In genomic region chr19:12139309-12139708, GRCh38 we compare ENCODE assay signal across 10 cellular contexts. TPM values are rescaled to one million over a fixed set of nuclear protein-coding genes. Genes with fewer than 3 reads are reported as not detected.
DNase-seq lines count a peak whose midpoint lies in the region; ATAC-seq, FAIRE-seq and TF ChIP-seq lines count a peak whose summit lies in the region.
"Had no signal": no experiment of that assay in that cellular context is flagged by ENCODE, and none has a peak within 500 bp of the region (broad histone marks: within the 10 kb centered on the region; RNA-seq: fewer than 3 reads in every experiment).

No MANE protein-coding gene starts in this region.

- POLR2A ChIA-PET in K562 (lab: Yijun Ruan, JAX): interaction anchor here (1.4 kb wide), 1 partner anchor 80 kb away, joined by 4 read pairs; no protein-coding TSS in a partner anchor
- POLR2A ChIA-PET in GM10248 (lab: Yijun Ruan, JAX): no interaction called here

- 26% methylated on average over 10 of the region's 14 CpGs for WGBS in K562 (ENCODE audit: insufficient coverage, low coverage, missing lambda C conversion rate)

- in situ Hi-C loops in K562 (cut with MboI) (no loop called here), G401 (cut with HindIII; ENCODE audit: low sequenced_read_pairs) (no loop called here)

- CTCF ChIA-PET in K562 (lab: Yijun Ruan, JAX; ENCODE audit: low intra/inter-chr PET ratio): no interaction called here
- CTCF ChIA-PET in GM10248 (lab: Yijun Ruan, JAX): interaction anchor here (0.9 to 3.5 kb wide), 4 partner anchors 30 to 217 kb away, joined by 3 to 40 read pairs (median 8); partner anchors contain the start of gene ZNF700

- ATAC-seq in K562 (no peak), memory B cell (ENCODE audit: low read depth) (no peak)

- DNase-seq in activated naive CD4-positive, alpha-beta T cell (lab: John Stamatoyannopoulos, UW): no peak
- peak in 1 of 4 experiments; percentile 25 for DNase-seq in K562 (ENCODE audit: extremely low read depth in 1 of 4, low spot score in 3 of 4)
- DNase-seq in memory B cell (ENCODE audit: low spot score in 2 of 2): no peak
- no peak for DNase-seq in type B pancreatic cell (ENCODE audit: extremely low spot score, unreplicated experiment)
- DNase-seq in NCI-H1417 (lab: John Stamatoyannopoulos, UW): no peak
- DNase-seq in GM10248 (ENCODE audit: extremely low spot score): no peak
- no peak for DNase-seq in G401 (ENCODE audit: low spot score)
- DNase-seq: DMS79 treated with DMSO at 0.1 percent for 48 hours had no signal

- TF ChIP-seq RAD21 in K562 (CRISPR knock-in tag; conservative IDR thresholded peaks at IDR 0.05 in 1 of 2, IDR thresholded peaks at IDR 0.05 in 1 of 2): no peak

- no peaks in the 10 kb centered on the region for H3K9me3 ChIP-seq in K562 (replicated peaks; ENCODE audit: control insufficient read depth, insufficient read depth, low read depth, low read length)

- H3K4me3 Mint-ChIP-seq in activated naive CD4-positive, alpha-beta T cell treated with anti-CD3 and anti-CD28 coated beads, Interleukin-2, amount 50 U/mL, for 24 hours: peak overlapping the region; percentile 94
- peak overlapping the region; percentile 79 for H3K4me3 Mint-ChIP-seq in memory B cell
- peak overlapping the region; percentile 97 for H3K4me3 Mint-ChIP-seq in type B pancreatic cell

- intact Hi-C loops in K562 (cut with micrococcal nuclease): no loop called here

- H3K79me2 ChIP-seq in K562 (ENCODE audit: control insufficient read depth, insufficient read depth, low read length): no peaks in the 10 kb centered on the region; the same call in 2 of the 3 replicates

- H3K4me3 ChIP-seq in K562: peak overlapping the region; percentile 69

- H3K36me3 ChIP-seq in K562 (ENCODE audit: control insufficient read depth, insufficient read depth, low read length): peaks cover 12% of the 10 kb centered on the region; the same call in 1 of the 3 replicates

- peaks cover 35% of the 10 kb centered on the region for H3K4me1 Mint-ChIP-seq in activated naive CD4-positive, alpha-beta T cell treated with anti-CD3 and anti-CD28 coated beads, Interleukin-2, amount 50 U/mL, for 24 hours
- H3K4me1 Mint-ChIP-seq in memory B cell (peaks cover 23% of the 10 kb centered on the region), type B pancreatic cell (ENCODE audit: unreplicated experiment) (peaks cover 23% of the 10 kb centered on the region)

- H2AFZ ChIP-seq in K562 (ENCODE audit: low read depth, low read length): 0 out of 2 replicates have a peak overlapping the region, but pooled peaks have one; percentile 87

- no peaks in the 10 kb centered on the region for H3K27me3 Mint-ChIP-seq in activated naive CD4-positive, alpha-beta T cell treated with anti-CD3 and anti-CD28 coated beads, Interleukin-2, amount 50 U/mL, for 24 hours
- H3K27me3 Mint-ChIP-seq in memory B cell (no peaks in the 10 kb centered on the region), type B pancreatic cell (no peaks in the 10 kb centered on the region)

- peak overlapping the region; percentile 85 for H3K4me2 ChIP-seq in K562 (ENCODE audit: insufficient read depth, low read length)

- peak; percentile 79 for FAIRE-seq in K562 (lab: Jason Lieb, UNC)
- FAIRE-seq: endometrium had no signal

- no peaks in the 10 kb centered on the region for H3K9me1 ChIP-seq in K562 (ENCODE audit: control insufficient read depth, insufficient read depth, low read length)

- H3K27ac ChIP-seq in K562 (ENCODE audit: extremely low read depth, low read depth, low read length): peak overlapping the region; percentile 79; the same call in 1 of the 3 replicates

- no peak overlapping the region for H3K27ac Mint-ChIP-seq in activated naive CD4-positive, alpha-beta T cell treated with anti-CD3 and anti-CD28 coated beads, Interleukin-2, amount 50 U/mL, for 24 hours
- H3K27ac Mint-ChIP-seq in memory B cell (no peak overlapping the region), type B pancreatic cell (peak overlapping the region; percentile 91)

- H4K20me1 ChIP-seq in K562 (replicated peaks; ENCODE audit: control insufficient read depth, insufficient read depth, low read length): no peaks in the 10 kb centered on the region

- H3K27me3 ChIP-seq in K562 (ENCODE audit: control insufficient read depth in 2 of 2, insufficient read depth in 2 of 2, low read length in 2 of 2): no peaks in the 10 kb centered on the region

- TF ChIP-seq EP300 in K562 (IDR thresholded peaks at IDR 0.05; ENCODE audit: low read length): no peak

- peaks cover 17% of the 10 kb centered on the region for H3K36me3 Mint-ChIP-seq in activated naive CD4-positive, alpha-beta T cell treated with anti-CD3 and anti-CD28 coated beads, Interleukin-2, amount 50 U/mL, for 24 hours
- H3K36me3 Mint-ChIP-seq in memory B cell (peaks cover 12% of the 10 kb centered on the region), type B pancreatic cell (peaks cover 48% of the 10 kb centered on the region)

- no peaks in the 10 kb centered on the region for H3K9me3 Mint-ChIP-seq in activated naive CD4-positive, alpha-beta T cell treated with anti-CD3 and anti-CD28 coated beads, Interleukin-2, amount 50 U/mL, for 24 hours
- H3K9me3 Mint-ChIP-seq in memory B cell: no peaks in the 10 kb centered on the region
- peaks cover 7% of the 10 kb centered on the region for H3K9me3 Mint-ChIP-seq in type B pancreatic cell

- TF ChIP-seq CTCF in K562 (IDR thresholded peaks at IDR 0.05 in 2 of 3, conservative IDR thresholded peaks at IDR 0.05 in 1 of 3; ENCODE audit: insufficient read depth in 2 of 3, low read depth in 1 of 3, low read length in 3 of 3) (no peak), type B pancreatic cell (conservative IDR thresholded peaks at IDR 0.05) (no peak), GM10248 (IDR thresholded peaks at IDR 0.05; ENCODE audit: control extremely low read depth, extremely low read depth, low read depth, missing control alignments) (no peak)

- TF ChIP-seq POLR2A in K562 (conservative IDR thresholded peaks at IDR 0.05): no peak

- peaks cover 5 to 12% of the 10 kb centered on the region in 2 experiments; a peak in 4 of 5 replicates for H3K4me1 ChIP-seq in K562 (replicated peaks in 1 of 2; ENCODE audit: control insufficient read depth in 2 of 2, insufficient read depth in 2 of 2, low read length in 2 of 2)

- peak overlapping the region; percentile 60 to 93; a peak in 3 of 4 replicates for H3K9ac ChIP-seq in K562 (ENCODE audit: insufficient read depth in 1 of 2, low read depth in 2 of 2, low read length in 2 of 2)

- BruUV-seq in K562 (replicated peaks; lab: Mats Ljungman, UMichigan): no TSS peak

RNA-seq across cellular contexts. Expression of gene ZNF20, which starts 0.8 kb away (rescaled TPM):
- 5.6 and 8.3 TPM in 2 replicates for total RNA-seq in K562 (2011; cell fraction: chromatin; rRNA removed; ENCODE audit: low replicate concordance)
- 6.7 and 7.5 TPM in 2 replicates for total RNA-seq in K562 (2011; cell fraction: nucleolus; rRNA removed)
- total RNA-seq in K562 (2011; cell fraction: nucleoplasm; rRNA removed): 6.6 and 6.7 TPM in 2 replicates
- 1.2 and 2.2 TPM in 2 replicates for total RNA-seq in K562 (2014; rRNA removed)
- total RNA-seq in K562 (2014; rRNA removed; fragmentation: Illumina TruSeq; extraction: Trizol): 3.1 and 3.3 TPM in 2 replicates
- 3.7 and 4.1 TPM in 2 replicates for total RNA-seq in K562 (2015; rRNA removed; fragmentation: Illumina TruSeq; extraction: Trizol)
- 1.7 and 3.2 TPM in 2 replicates for total RNA-seq in K562 (2021)
- 1.7 and 2.4 TPM in 2 replicates for polyA plus RNA-seq in K562 (2011; rRNA removed)
- 0.40 and 0.65 TPM in 2 replicates for polyA plus RNA-seq in K562 (2011; cell fraction: cytosol; rRNA removed)
- 1.4 and 1.5 TPM in 2 replicates for polyA plus RNA-seq in K562 (2011; cell fraction: nucleus; rRNA removed)
- 2.1 and 3.4 TPM in 2 replicates for polyA plus RNA-seq in K562 (2012)
- 1.3 and 1.4 TPM in 2 replicates for polyA plus RNA-seq in K562 (2014; fragmentation: Illumina TruSeq; extraction: Trizol)
- 1 to 10 TPM; 3.3 to 3.4 TPM for polyA plus RNA-seq in K562 (2014; fragmentation: Nextera tagmentation; extraction: Ambion mirVana)
- 1.7 and 2.7 TPM in 2 replicates for polyA plus RNA-seq in K562 (2014; rRNA removed)
- polyA minus RNA-seq in K562 (2011; rRNA and poly(A)+ RNA removed): 3.3 and 3.8 TPM in 2 replicates
- 1.1 and 1.2 TPM in 2 replicates for polyA minus RNA-seq in K562 (2011; cell fraction: cytosol; rRNA and poly(A)+ RNA removed)
- polyA minus RNA-seq in K562 (2011; cell fraction: nucleus; rRNA and poly(A)+ RNA removed): 2.7 and 3.9 TPM in 2 replicates
- total RNA-seq in type B pancreatic cell (ENCODE audit: low replicate concordance): 9.0 and 9.9 TPM in 2 replicates
- 1.2 TPM in 1 of 2 replicates, not detected in the other for total RNA-seq in G401 (2014; rRNA removed; shearing (Covaris generic))

RNA-seq across cellular contexts. Expression of gene ZNF625, which starts 17.2 kb away (rescaled TPM):
- not detected in 2 replicates for total RNA-seq in K562 (2011; cell fraction: chromatin; rRNA removed; ENCODE audit: low replicate concordance)
- not detected in 2 replicates for total RNA-seq in K562 (2011; cell fraction: nucleolus; rRNA removed)
- not detected in 2 replicates for total RNA-seq in K562 (2011; cell fraction: nucleoplasm; rRNA removed)
- total RNA-seq in K562 (2014; rRNA removed) (not detected in 2 replicates), K562 (2014; rRNA removed; fragmentation: Illumina TruSeq; extraction: Trizol) (0.07 TPM in 1 of 2 replicates, not detected in the other), K562 (2015; rRNA removed; fragmentation: Illumina TruSeq; extraction: Trizol) (not detected in 2 replicates), K562 (2021) (0.09 and 0.13 TPM in 2 replicates), type B pancreatic cell (ENCODE audit: low replicate concordance) (14.8 and 23.3 TPM in 2 replicates)
- polyA plus RNA-seq in K562 (2011; rRNA removed) (not detected in 2 replicates), K562 (2014; fragmentation: Illumina TruSeq; extraction: Trizol) (not detected in 2 replicates), K562 (2014; fragmentation: Nextera tagmentation; extraction: Ambion mirVana) (not detected), K562 (2014; rRNA removed) (not detected in 2 replicates)
- polyA plus RNA-seq in K562 (2011; cell fraction: cytosol; rRNA removed): not detected in 2 replicates
- polyA plus RNA-seq in K562 (2011; cell fraction: nucleus; rRNA removed): not detected in 2 replicates
- polyA plus RNA-seq in K562 (2012): 0.07 TPM in 1 of 2 replicates, not detected in the other
- not detected in 2 replicates for polyA minus RNA-seq in K562 (2011; rRNA and poly(A)+ RNA removed)
- not detected in 2 replicates for polyA minus RNA-seq in K562 (2011; cell fraction: cytosol; rRNA and poly(A)+ RNA removed)
- not detected in 2 replicates for polyA minus RNA-seq in K562 (2011; cell fraction: nucleus; rRNA and poly(A)+ RNA removed)
- 6.9 and 8.8 TPM in 2 replicates for total RNA-seq in G401 (2014; rRNA removed; shearing (Covaris generic))

RNA-seq across cellular contexts. Expression of gene ZNF136, which starts 23.6 kb away (rescaled TPM):
- 10.0 and 17.9 TPM in 2 replicates for total RNA-seq in K562 (2011; cell fraction: chromatin; rRNA removed; ENCODE audit: low replicate concordance)
- 6.3 TPM in 2 replicates for total RNA-seq in K562 (2011; cell fraction: nucleolus; rRNA removed)
- total RNA-seq in K562 (2011; cell fraction: nucleoplasm; rRNA removed): 11.4 and 11.9 TPM in 2 replicates
- total RNA-seq in K562 (2014; rRNA removed) (3.5 and 4.5 TPM in 2 replicates), K562 (2014; rRNA removed; fragmentation: Illumina TruSeq; extraction: Trizol) (4.2 and 5.1 TPM in 2 replicates), K562 (2015; rRNA removed; fragmentation: Illumina TruSeq; extraction: Trizol) (4.1 and 5.3 TPM in 2 replicates), K562 (2021) (2.4 and 2.7 TPM in 2 replicates), type B pancreatic cell (ENCODE audit: low replicate concordance) (14.1 and 21.0 TPM in 2 replicates)
- polyA plus RNA-seq in K562 (2011; rRNA removed) (2.9 and 4.5 TPM in 2 replicates), K562 (2014; fragmentation: Illumina TruSeq; extraction: Trizol) (3.1 and 3.4 TPM in 2 replicates), K562 (2014; fragmentation: Nextera tagmentation; extraction: Ambion mirVana) (1 to 10 TPM; 1.0 to 2.5 TPM), K562 (2014; rRNA removed) (2.9 and 4.1 TPM in 2 replicates)
- 0.49 and 0.86 TPM in 2 replicates for polyA plus RNA-seq in K562 (2011; cell fraction: cytosol; rRNA removed)
- 1.3 and 2.2 TPM in 2 replicates for polyA plus RNA-seq in K562 (2011; cell fraction: nucleus; rRNA removed)
- polyA plus RNA-seq in K562 (2012): 2.6 and 2.9 TPM in 2 replicates
- polyA minus RNA-seq in K562 (2011; rRNA and poly(A)+ RNA removed): 5.5 and 5.8 TPM in 2 replicates
- polyA minus RNA-seq in K562 (2011; cell fraction: cytosol; rRNA and poly(A)+ RNA removed): 2.0 and 2.2 TPM in 2 replicates
- 1.6 and 2.6 TPM in 2 replicates for polyA minus RNA-seq in K562 (2011; cell fraction: nucleus; rRNA and poly(A)+ RNA removed)
- 4.2 and 5.1 TPM in 2 replicates for total RNA-seq in G401 (2014; rRNA removed; shearing (Covaris generic))
